In genomic region chr12:53674977-53675700, GRCh38 we compare ENCODE assay signal across 1 cellular context.
TF ChIP-seq lines count a peak whose summit lies in the region.

No MANE protein-coding gene starts in this region.

TF ChIP-seq in GM12878, 131 proteins besides CTCF, POLR2A, EP300 and RAD21 (continued from another document):
- no peak for TF ChIP-seq ZBTB33 (IDR thresholded peaks at IDR 0.05)
TF ChIP-seq in GM12878: peak in this region for 0.
